In genomic region chr5:54215233-54215736, GRCh38 we compare ENCODE assay signal across 16 cellular contexts.
A peak's percentile ranks its signal among the peaks of the same experiment; 100 is the strongest.
DNase-seq lines count a peak whose midpoint lies in the region; ATAC-seq and TF ChIP-seq lines count a peak whose summit lies in the region.
"Had no signal": no experiment of that assay in that cellular context is flagged by ENCODE, and none has a peak within 500 bp of the region (broad histone marks: within the 10 kb centered on the region; RNA-seq: fewer than 3 reads in every experiment).

No MANE protein-coding gene starts in this region.

- no peaks in the 10 kb centered on the region for H3K36me3 Mint-ChIP-seq in glutamatergic neuron (ENCODE audit: unreplicated experiment)

- peak overlapping the region; percentile 36; the same call in 1 of the 2 replicates for H3K4me3 ChIP-seq in HUES48 (ENCODE audit: low read depth, low read length)
- H3K4me3 ChIP-seq in neuronal stem cell (ENCODE audit: low read length in 2 of 2) = peak overlapping the region in 1 of 2 donors; percentile 30
- H3K4me3 ChIP-seq in hepatocyte = no peak overlapping the region
- no peak overlapping the region for H3K4me3 ChIP-seq in right cardiac atrium (ENCODE audit: low read length)
- H3K4me3 ChIP-seq: GM23248, mucosa of descending colon, right atrium auricular region had no signal

- no peak overlapping the region for H2BK120ac ChIP-seq in neuronal stem cell (ENCODE audit: low read depth, low read length)

- no peak overlapping the region for H2BK12ac ChIP-seq in neuronal stem cell (ENCODE audit: low read length)

- H4K91ac ChIP-seq in neuronal stem cell (ENCODE audit: low read depth, low read length, poor library complexity) = no peak overlapping the region

- H2BK15ac ChIP-seq in neuronal stem cell (ENCODE audit: low read length) = no peak overlapping the region

- no peaks in the 10 kb centered on the region for H3K27me3 Mint-ChIP-seq in glutamatergic neuron (ENCODE audit: unreplicated experiment)
- H3K27me3 Mint-ChIP-seq: activated CD4-positive, alpha-beta T cell treated with anti-CD3 and anti-CD28 coated beads, Interleukin-2, amount 10 ng/mL, durations not matched to agents 7 days and 5 days had no signal

- no peak overlapping the region for H3K4ac ChIP-seq in neuronal stem cell (ENCODE audit: low read length)

- peak overlapping the region; percentile 59 for H2AFZ ChIP-seq in neuronal stem cell (ENCODE audit: low read length)
- H2AFZ ChIP-seq in hepatocyte = no peak overlapping the region
- H2AFZ ChIP-seq: GM23248 had no signal

- H3K18ac ChIP-seq in neuronal stem cell (ENCODE audit: low read length) = no peak overlapping the region

- WGBS in neuronal stem cell (ENCODE audit: extremely low coverage in 2 of 2, insufficient read length in 2 of 2, insufficient replicate concordance in 1 of 2), 2 donors = no CpG with 5 or more reads among the region's 12 CpGs
- 55% methylated on average over 12 of the region's 12 CpGs for WGBS in hepatocyte (ENCODE audit: low lambda C conversion rate, missing lambda C conversion rate)
- WGBS in right cardiac atrium = 92% methylated on average over 12 of the region's 12 CpGs

- H3K9me3 ChIP-seq in HUES48 (ENCODE audit: control insufficient read depth, insufficient read depth, low read length) (no peaks in the 10 kb centered on the region), neuronal stem cell (replicated peaks in 1 of 2; ENCODE audit: control insufficient read depth in 2 of 2, insufficient read depth in 1 of 2, low read depth in 1 of 2, low read length in 2 of 2) (no peaks in the 10 kb centered on the region), hepatocyte (ENCODE audit: low read depth) (no peaks in the 10 kb centered on the region), right cardiac atrium (ENCODE audit: control insufficient read depth, low read length) (no peaks in the 10 kb centered on the region)
- H3K9me3 ChIP-seq: mucosa of descending colon, right atrium auricular region had no signal

- no peaks in the 10 kb centered on the region for H3K79me1 ChIP-seq in neuronal stem cell (ENCODE audit: low read depth, low read length)

- H3K9me2 ChIP-seq in hepatocyte (replicated peaks; ENCODE audit: insufficient read depth) = no peaks in the 10 kb centered on the region

- no peak overlapping the region for H2AK5ac ChIP-seq in neuronal stem cell (ENCODE audit: low read depth, low read length)

- no peak overlapping the region for H3K23ac ChIP-seq in neuronal stem cell (ENCODE audit: low read depth, low read length, poor library complexity)

- H3K14ac ChIP-seq in neuronal stem cell (ENCODE audit: low read length) = no peak overlapping the region

- peaks cover 39% of the 10 kb centered on the region for H3K79me2 ChIP-seq in hepatocyte

- H3K27ac ChIP-seq in HUES48 (ENCODE audit: low read depth, low read length) = peak overlapping the region; percentile 46
- H3K27ac ChIP-seq in neuronal stem cell (replicated peaks; ENCODE audit: low read length) = no peak overlapping the region
- H3K27ac ChIP-seq in hepatocyte = no peak overlapping the region
- H3K27ac ChIP-seq in right cardiac atrium (ENCODE audit: low read length) = no peak overlapping the region
- H3K27ac ChIP-seq: GM23248, right atrium auricular region had no signal

- peaks cover 2% of the 10 kb centered on the region for H4K20me1 ChIP-seq in hepatocyte (ENCODE audit: insufficient read depth, poor library complexity, severe bottlenecking)

- peak overlapping the region; percentile 20 for H3K4me3 Mint-ChIP-seq in glutamatergic neuron (ENCODE audit: unreplicated experiment)
- H3K4me3 Mint-ChIP-seq: activated CD4-positive, alpha-beta T cell treated with anti-CD3 and anti-CD28 coated beads, Interleukin-2, amount 10 ng/mL, durations not matched to agents 7 days and 5 days had no signal

- no peak for ATAC-seq in right cardiac atrium
- no peak for ATAC-seq in GM21717 (IDR thresholded peaks at IDR 0.05; ENCODE audit: unreplicated experiment)
- ATAC-seq: left ventricle myocardium superior, mucosa of descending colon had no signal

- intact Hi-C loops in right cardiac atrium (cut with DNase I) = loop anchor here in 2 of 4 donors (5.0 to 10.0 kb wide), 2 partner anchors 738 to 1040 kb away; no protein-coding TSS in a partner anchor

- H3K9ac ChIP-seq in HUES48 (ENCODE audit: low read depth, low read length) (no peak overlapping the region), neuronal stem cell (ENCODE audit: low read depth, low read length, poor library complexity) (no peak overlapping the region)
- H3K9ac ChIP-seq: GM23248 had no signal

- H4K8ac ChIP-seq in neuronal stem cell (ENCODE audit: low read depth, low read length) = no peak overlapping the region

- DNase-seq in NCI-H82 treated with DMSO at 0.1 percent for 48 hours (lab: John Stamatoyannopoulos, UW; ENCODE audit: unreplicated experiment) (peak; percentile 70), glutamatergic neuron (no peak), neuronal stem cell (ENCODE audit: low spot score) (peak; percentile 56), hepatocyte (ENCODE audit: low spot score) (no peak), right cardiac atrium (no peak)
- DNase-seq: activated CD4-positive, alpha-beta T cell treated with anti-CD3 and anti-CD28 coated beads, Interleukin-2, amount 10 ng/mL, durations not matched to agents 7 days and 5 days; GM23248; left ventricle myocardium superior; mucosa of descending colon; NCI-H146; NCI-H345; occipital lobe; stimulated activated CD4-positive, alpha-beta T cell treated with anti-CD3 and anti-CD28 coated beads, Interleukin-15, amount 100 ng/mL, for 24 hours had no signal

- H3K36me3 ChIP-seq in HUES48 (ENCODE audit: control insufficient read depth, insufficient read depth, low read length) (no peaks in the 10 kb centered on the region), neuronal stem cell (replicated peaks in 1 of 2; ENCODE audit: control insufficient read depth in 2 of 2, insufficient read depth in 2 of 2, low read length in 2 of 2) (no peaks in the 10 kb centered on the region), hepatocyte (replicated peaks; ENCODE audit: insufficient read depth, low read depth) (no peaks in the 10 kb centered on the region)
- H3K36me3 ChIP-seq: right atrium auricular region had no signal

- TF ChIP-seq CTCF in glutamatergic neuron (IDR thresholded peaks at IDR 0.05; ENCODE audit: partially characterized antibody, unreplicated experiment) (no peak), hepatocyte (IDR thresholded peaks at IDR 0.05; ENCODE audit: poor library complexity) (no peak)

- no peak overlapping the region for H3K27ac Mint-ChIP-seq in glutamatergic neuron (ENCODE audit: unreplicated experiment)
- H3K27ac Mint-ChIP-seq: activated CD4-positive, alpha-beta T cell treated with anti-CD3 and anti-CD28 coated beads, Interleukin-2, amount 10 ng/mL, durations not matched to agents 7 days and 5 days had no signal

- peaks cover 66% of the 10 kb centered on the region for H3K4me1 ChIP-seq in HUES48 (ENCODE audit: control insufficient read depth, insufficient read depth, low read length)
- peaks cover 10 to 23% of the 10 kb centered on the region in 2 donors for H3K4me1 ChIP-seq in neuronal stem cell (ENCODE audit: control insufficient read depth in 2 of 2, insufficient read depth in 1 of 2, low read depth in 1 of 2, low read length in 2 of 2)
- no peaks in the 10 kb centered on the region for H3K4me1 ChIP-seq in hepatocyte (ENCODE audit: insufficient read depth)
- no peaks in the 10 kb centered on the region for H3K4me1 ChIP-seq in right cardiac atrium (ENCODE audit: control insufficient read depth, insufficient read depth, low read length)
- H3K4me1 ChIP-seq: right atrium auricular region had no signal

- H3K27me3 ChIP-seq in HUES48 (ENCODE audit: control insufficient read depth, insufficient read depth, low read length) (no peaks in the 10 kb centered on the region), neuronal stem cell (ENCODE audit: control insufficient read depth in 3 of 3, insufficient read depth in 3 of 3, low read depth in 1 of 3, low read length in 3 of 3) (no peaks in the 10 kb centered on the region), hepatocyte (no peaks in the 10 kb centered on the region), right cardiac atrium (ENCODE audit: control insufficient read depth, insufficient read depth) (no peaks in the 10 kb centered on the region)
- H3K27me3 ChIP-seq: right atrium auricular region had no signal

- peaks cover 27% of the 10 kb centered on the region for H3K4me1 Mint-ChIP-seq in glutamatergic neuron (ENCODE audit: low read depth, unreplicated experiment)
- H3K4me1 Mint-ChIP-seq: activated CD4-positive, alpha-beta T cell treated with anti-CD3 and anti-CD28 coated beads, Interleukin-2, amount 10 ng/mL, durations not matched to agents 7 days and 5 days had no signal

- no peak overlapping the region for H2BK5ac ChIP-seq in neuronal stem cell (ENCODE audit: low read length)

- peak overlapping the region; percentile 27 for H3K4me2 ChIP-seq in neuronal stem cell (ENCODE audit: insufficient read depth, low read length, poor library complexity, severe bottlenecking)
- H3K4me2 ChIP-seq in hepatocyte = no peak overlapping the region

- H3K9me3 Mint-ChIP-seq in glutamatergic neuron (ENCODE audit: unreplicated experiment) = no peaks in the 10 kb centered on the region
- H3K9me3 Mint-ChIP-seq: activated CD4-positive, alpha-beta T cell treated with anti-CD3 and anti-CD28 coated beads, Interleukin-2, amount 10 ng/mL, durations not matched to agents 7 days and 5 days had no signal

Comparison
In these comparisons a context has a peak if more than half of its experiments do, and no peak if none do; other contexts are left out.
1. DNase-seq: peak in NCI-H82 treated with DMSO at 0.1 percent for 48 hours (single experiment) and neuronal stem cell (single experiment); none in glutamatergic neuron (single experiment), hepatocyte (single experiment) and right cardiac atrium (0 of 3).